2 cellular contexts compared by ENCODE assay signal in genomic region chr10:69732826-69733150, GRCh38.
TF ChIP-seq lines count a peak whose summit lies in the region.

No MANE protein-coding gene starts in this region.

TF ChIP-seq in H1, 55 proteins besides CTCF, POLR2A, EP300 and RAD21:
- TF ChIP-seq RBBP5 (IDR thresholded peaks at IDR 0.05; ENCODE audit: borderline replicate concordance, low read depth, low read length) (no peak), RFX5 (IDR thresholded peaks at IDR 0.05; ENCODE audit: borderline replicate concordance, low read depth, low read length) (no peak), EZH2 (IDR thresholded peaks at IDR 0.05; ENCODE audit: low read depth, low read length, severe bottlenecking) (no peak), CEBPB (IDR thresholded peaks at IDR 0.05; ENCODE audit: low read depth, low read length) (no peak), CBX5 (IDR thresholded peaks at IDR 0.05; ENCODE audit: low read depth, low read length) (no peak), USF2 (IDR thresholded peaks at IDR 0.05; ENCODE audit: low read length) (no peak), SRF (IDR thresholded peaks at IDR 0.05; ENCODE audit: low read depth, low read length) (no peak), SUZ12 (IDR thresholded peaks at IDR 0.05; ENCODE audit: low read length) (no peak), SIRT6 (IDR thresholded peaks at IDR 0.05; ENCODE audit: low read length) (no peak), HDAC6 (IDR thresholded peaks at IDR 0.05; ENCODE audit: low read depth, low read length) (no peak), KDM1A (IDR thresholded peaks at IDR 0.05; ENCODE audit: borderline replicate concordance, low read length) (no peak), NANOG (IDR thresholded peaks at IDR 0.05; ENCODE audit: insufficient read depth, low read depth, low read length, poor library complexity, severe bottlenecking) (no peak)
- TF ChIP-seq, protein P1, sequence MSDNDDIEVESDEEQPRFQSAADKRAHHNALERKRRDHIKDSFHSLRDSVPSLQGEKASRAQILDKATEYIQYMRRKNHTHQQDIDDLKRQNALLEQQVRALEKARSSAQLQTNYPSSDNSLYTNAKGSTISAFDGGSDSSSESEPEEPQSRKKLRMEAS (IDR thresholded peaks at IDR 0.05): no peak
TF ChIP-seq in H1: peak in this region for 0.

TF ChIP-seq in SK-N-SH, 30 proteins besides CTCF, POLR2A, EP300 and RAD21:
- TF ChIP-seq RXRA (IDR thresholded peaks at IDR 0.05; ENCODE audit: borderline replicate concordance, low read depth) (no peak), FOSL2 (IDR thresholded peaks at IDR 0.05; ENCODE audit: borderline replicate concordance, low read depth) (no peak)
